Comparison of ENCODE assay signal across 8 cellular contexts in genomic region chr6:3457710-3458605, GRCh38. TPM values are rescaled to one million over a fixed set of nuclear protein-coding genes. Genes with fewer than 3 reads are reported as not detected.
DNase-seq lines count a peak whose midpoint lies in the region; ATAC-seq and TF ChIP-seq lines count a peak whose summit lies in the region.

No MANE protein-coding gene starts in this region.

- peak; percentile 7 for DNase-seq in EH (ENCODE audit: low read depth)
- DNase-seq in NCI-H2107 (lab: John Stamatoyannopoulos, UW): peak; percentile 38
- peak in 3 of 5 donors; percentile 16 to 57 (median 38) for DNase-seq in heart left ventricle
- DNase-seq in ovary: peak in 3 of 5 donors; percentile 14 to 41 (median 21)
- no peak for DNase-seq in GM10266 (ENCODE audit: extremely low spot score)

- TF ChIP-seq EP300 in ovary (IDR thresholded peaks at IDR 0.05): no peak

- intact Hi-C loops in heart left ventricle (cut with DNase I) (loop anchor here in 9 of 10 donors (5.0 to 10.0 kb wide), 6 partner anchors 163 to 277 kb away; no protein-coding TSS in a partner anchor), ovary (cut with DNase I) (loop anchor here (5.0 to 10.0 kb wide), 6 partner anchors 173 to 279 kb away; no protein-coding TSS in a partner anchor)

- H3K4me1 Mint-ChIP-seq in activated naive CD8-positive, alpha-beta T cell (ENCODE audit: low read depth): peaks cover 5% of the 10 kb centered on the region

- H3K27me3 ChIP-seq in heart left ventricle (peaks cover 0 to 56% (median 3%) of the 10 kb centered on the region in 9 donors), ovary (no peaks in the 10 kb centered on the region)

- no peaks in the 10 kb centered on the region for H3K36me3 Mint-ChIP-seq in activated naive CD8-positive, alpha-beta T cell

- H3K27ac ChIP-seq in heart left ventricle: peak overlapping the region in 9 of 12 donors; percentile 1 to 82 (median 61)
- H3K27ac ChIP-seq in ovary: peak overlapping the region; percentile 41 to 56

- H3K9me3 ChIP-seq in heart left ventricle: no peaks in the 10 kb centered on the region
- H3K9me3 ChIP-seq in ovary: no peaks in the 10 kb centered on the region

- H3K4me1 ChIP-seq in heart left ventricle (peaks cover 0 to 41% (median 29%) of the 10 kb centered on the region in 12 donors), ovary (ENCODE audit: insufficient read depth) (peaks cover 8% of the 10 kb centered on the region)

- H3K36me3 ChIP-seq in heart left ventricle (no peaks in the 10 kb centered on the region), ovary (no peaks in the 10 kb centered on the region)

- TF ChIP-seq CTCF in heart left ventricle (IDR thresholded peaks at IDR 0.05) (no peak), ovary (IDR thresholded peaks at IDR 0.05) (no peak), GM10266 (IDR thresholded peaks at IDR 0.05; ENCODE audit: control insufficient read depth, insufficient read depth, low read depth, missing control alignments) (no peak)

- H3K27me3 Mint-ChIP-seq in activated naive CD8-positive, alpha-beta T cell: peaks cover 4% of the 10 kb centered on the region

- H3K4me3 ChIP-seq in heart left ventricle: peak overlapping the region; percentile 29 to 84 (median 64)
- H3K4me3 ChIP-seq in ovary: peak overlapping the region; percentile 49

- ATAC-seq in heart left ventricle: peak; percentile 14 to 65 (median 38)
- ATAC-seq in HG03432 (IDR thresholded peaks at IDR 0.05; ENCODE audit: unreplicated experiment): no peak
- ATAC-seq in GM19455 (IDR thresholded peaks at IDR 0.05; ENCODE audit: unreplicated experiment): no peak

- TF ChIP-seq POLR2A in heart left ventricle (IDR thresholded peaks at IDR 0.05) (no peak), ovary (IDR thresholded peaks at IDR 0.05) (no peak)

- peak overlapping the region; percentile 92 for H3K4me3 Mint-ChIP-seq in activated naive CD8-positive, alpha-beta T cell

- WGBS in heart left ventricle, 4 donors: 12 to 19% (median 15%) methylated on average over 29 of the region's 29 CpGs
- WGBS in ovary, 3 donors: 9 to 16% (median 15%) methylated on average over 29 of the region's 29 CpGs

- no peaks in the 10 kb centered on the region for H3K9me3 Mint-ChIP-seq in activated naive CD8-positive, alpha-beta T cell (ENCODE audit: low read depth)

- peak overlapping the region; percentile 67 for H3K27ac Mint-ChIP-seq in activated naive CD8-positive, alpha-beta T cell

RNA-seq across cellular contexts. Expression of gene SLC22A23, which starts 1.1 kb away (rescaled TPM):
- 10 to 100 TPM in 1 of 9 donors, 1 to 10 TPM in 8; 4.4 to 12.4 (median 5.2) TPM for total RNA-seq in heart left ventricle
- polyA plus RNA-seq in heart left ventricle: 1 to 10 TPM; 2.9 to 3.7 TPM
- 10 to 100 TPM in 1 of 7 donors, 1 to 10 TPM in 6; 3.7 to 31.0 (median 6.9) TPM for total RNA-seq in ovary
- 1 to 10 TPM; 2.3 to 4.2 TPM for polyA plus RNA-seq in ovary

Comparison
In these comparisons a context has a peak if more than half of its experiments do, and no peak if none do; other contexts are left out.
1. ATAC-seq: peak in heart left ventricle (4 of 4); none in HG03432 (single experiment) and GM19455 (single experiment).